In genomic region chr11:109308551-109308950, GRCh38 we compare ENCODE assay signal across 20 cellular contexts.
"Had no signal": no experiment of that assay in that cellular context is flagged by ENCODE, and none has a peak within 500 bp of the region (broad histone marks: within the 10 kb centered on the region; RNA-seq: fewer than 3 reads in every experiment).

No MANE protein-coding gene starts in this region.

- H3K4me3 ChIP-seq: cardiac muscle cell, MG63, SK-N-MC had no signal

- H3K27ac ChIP-seq: cardiac muscle cell, SK-N-MC had no signal

- DNase-seq: activated CD4-positive, alpha-beta T cell treated with anti-CD3 and anti-CD28 coated beads for 48 hours; activated CD4-positive, alpha-beta T cell treated with anti-CD3 and anti-CD28 coated beads, Interleukin-2, amount 50 U/mL, for 4 hours; activated CD4-positive, CD25-positive, alpha-beta regulatory T cell treated with anti-CD3 and anti-CD28 coated beads, Interleukin-2, amount 50 U/mL, for 72 hours; activated CD8-positive, alpha-beta memory T cell treated with anti-CD3 and anti-CD28 coated beads, Interleukin-2, amount 10 ng/mL, durations not matched to agents 7 days and 5 days; activated effector memory CD4-positive, alpha-beta T cell treated with anti-CD3 and anti-CD28 coated beads, Interleukin-2, amount 50 U/mL, for 16 hours; activated naive CD4-positive, alpha-beta T cell treated with Interleukin-2 at 50 U/mL for 16 hours; activated naive CD8-positive, alpha-beta T cell treated with anti-CD3 and anti-CD28 coated beads, Interleukin-2, amount 50 U/mL, for 24 hours; activated T-cell treated with anti-CD3 and anti-CD28 coated beads, Interleukin-2, amount 50 U/mL, for 24 hours; amniotic stem cell; MG63; MV-4-11; NCI-H1436; NCI-H1694 treated with DMSO at 0.1 percent for 48 hours; SW 1271 had no signal

- ATAC-seq: activated CD8-positive, alpha-beta memory T cell treated with anti-CD3 and anti-CD28 coated beads, Interleukin-2, amount 10 ng/mL, durations not matched to agents 7 days and 5 days; activated naive CD4-positive, alpha-beta T cell treated with anti-CD3 and anti-CD28 coated beads, Interleukin-2, amount 50 U/mL, for 72 hours; activated naive CD8-positive, alpha-beta T cell treated with anti-CD3 and anti-CD28 coated beads, Interleukin-2, amount 50 U/mL, for 24 hours; Panc1; Right ventricle myocardium inferior; WTC11 had no signal

- H3K9me3 ChIP-seq: MG63 had no signal

- H3K27me3 ChIP-seq: cardiac muscle cell, MG63 had no signal

- H3K36me3 ChIP-seq: cardiac muscle cell, MG63 had no signal
